1 cellular context compared by ENCODE assay signal in the genomic region with DNA sequence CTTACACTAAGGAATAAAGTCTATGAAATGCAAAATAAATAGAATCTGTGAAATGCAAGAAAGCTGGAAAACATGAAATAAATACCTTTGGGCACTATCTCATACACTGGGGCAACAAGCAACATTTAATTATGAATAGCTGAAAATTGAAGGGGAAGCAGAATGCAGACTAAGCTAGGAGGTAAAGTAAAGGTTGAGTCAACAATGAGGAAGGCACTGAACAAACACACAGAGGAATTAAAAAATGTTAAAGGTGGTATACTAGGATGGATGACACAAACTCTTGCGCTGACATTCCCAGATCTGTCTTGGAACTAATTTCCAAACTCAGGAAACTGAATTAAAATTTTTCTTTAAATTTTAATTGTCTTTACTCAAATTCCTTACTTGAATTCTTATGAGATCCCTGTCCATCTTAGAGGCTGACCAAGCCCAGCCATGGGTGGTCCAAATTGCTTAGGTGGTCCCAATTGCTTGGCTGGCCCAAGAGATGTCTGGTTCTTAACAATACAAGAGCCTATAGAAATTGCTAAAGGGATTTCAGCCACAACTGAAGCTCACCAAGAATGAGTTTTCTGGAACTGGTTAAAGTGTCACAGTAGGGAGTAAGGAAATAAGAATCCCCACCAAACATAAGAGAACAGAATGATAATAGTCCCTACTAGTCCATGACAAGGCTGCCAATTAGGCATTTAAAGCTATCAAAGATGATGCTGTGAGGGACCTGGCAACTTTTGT.
TF ChIP-seq lines count a peak whose summit lies in the region.

No MANE protein-coding gene starts in this region.

TF ChIP-seq in H1, 55 proteins besides CTCF, POLR2A, EP300 and RAD21:
- TF ChIP-seq, protein P1, sequence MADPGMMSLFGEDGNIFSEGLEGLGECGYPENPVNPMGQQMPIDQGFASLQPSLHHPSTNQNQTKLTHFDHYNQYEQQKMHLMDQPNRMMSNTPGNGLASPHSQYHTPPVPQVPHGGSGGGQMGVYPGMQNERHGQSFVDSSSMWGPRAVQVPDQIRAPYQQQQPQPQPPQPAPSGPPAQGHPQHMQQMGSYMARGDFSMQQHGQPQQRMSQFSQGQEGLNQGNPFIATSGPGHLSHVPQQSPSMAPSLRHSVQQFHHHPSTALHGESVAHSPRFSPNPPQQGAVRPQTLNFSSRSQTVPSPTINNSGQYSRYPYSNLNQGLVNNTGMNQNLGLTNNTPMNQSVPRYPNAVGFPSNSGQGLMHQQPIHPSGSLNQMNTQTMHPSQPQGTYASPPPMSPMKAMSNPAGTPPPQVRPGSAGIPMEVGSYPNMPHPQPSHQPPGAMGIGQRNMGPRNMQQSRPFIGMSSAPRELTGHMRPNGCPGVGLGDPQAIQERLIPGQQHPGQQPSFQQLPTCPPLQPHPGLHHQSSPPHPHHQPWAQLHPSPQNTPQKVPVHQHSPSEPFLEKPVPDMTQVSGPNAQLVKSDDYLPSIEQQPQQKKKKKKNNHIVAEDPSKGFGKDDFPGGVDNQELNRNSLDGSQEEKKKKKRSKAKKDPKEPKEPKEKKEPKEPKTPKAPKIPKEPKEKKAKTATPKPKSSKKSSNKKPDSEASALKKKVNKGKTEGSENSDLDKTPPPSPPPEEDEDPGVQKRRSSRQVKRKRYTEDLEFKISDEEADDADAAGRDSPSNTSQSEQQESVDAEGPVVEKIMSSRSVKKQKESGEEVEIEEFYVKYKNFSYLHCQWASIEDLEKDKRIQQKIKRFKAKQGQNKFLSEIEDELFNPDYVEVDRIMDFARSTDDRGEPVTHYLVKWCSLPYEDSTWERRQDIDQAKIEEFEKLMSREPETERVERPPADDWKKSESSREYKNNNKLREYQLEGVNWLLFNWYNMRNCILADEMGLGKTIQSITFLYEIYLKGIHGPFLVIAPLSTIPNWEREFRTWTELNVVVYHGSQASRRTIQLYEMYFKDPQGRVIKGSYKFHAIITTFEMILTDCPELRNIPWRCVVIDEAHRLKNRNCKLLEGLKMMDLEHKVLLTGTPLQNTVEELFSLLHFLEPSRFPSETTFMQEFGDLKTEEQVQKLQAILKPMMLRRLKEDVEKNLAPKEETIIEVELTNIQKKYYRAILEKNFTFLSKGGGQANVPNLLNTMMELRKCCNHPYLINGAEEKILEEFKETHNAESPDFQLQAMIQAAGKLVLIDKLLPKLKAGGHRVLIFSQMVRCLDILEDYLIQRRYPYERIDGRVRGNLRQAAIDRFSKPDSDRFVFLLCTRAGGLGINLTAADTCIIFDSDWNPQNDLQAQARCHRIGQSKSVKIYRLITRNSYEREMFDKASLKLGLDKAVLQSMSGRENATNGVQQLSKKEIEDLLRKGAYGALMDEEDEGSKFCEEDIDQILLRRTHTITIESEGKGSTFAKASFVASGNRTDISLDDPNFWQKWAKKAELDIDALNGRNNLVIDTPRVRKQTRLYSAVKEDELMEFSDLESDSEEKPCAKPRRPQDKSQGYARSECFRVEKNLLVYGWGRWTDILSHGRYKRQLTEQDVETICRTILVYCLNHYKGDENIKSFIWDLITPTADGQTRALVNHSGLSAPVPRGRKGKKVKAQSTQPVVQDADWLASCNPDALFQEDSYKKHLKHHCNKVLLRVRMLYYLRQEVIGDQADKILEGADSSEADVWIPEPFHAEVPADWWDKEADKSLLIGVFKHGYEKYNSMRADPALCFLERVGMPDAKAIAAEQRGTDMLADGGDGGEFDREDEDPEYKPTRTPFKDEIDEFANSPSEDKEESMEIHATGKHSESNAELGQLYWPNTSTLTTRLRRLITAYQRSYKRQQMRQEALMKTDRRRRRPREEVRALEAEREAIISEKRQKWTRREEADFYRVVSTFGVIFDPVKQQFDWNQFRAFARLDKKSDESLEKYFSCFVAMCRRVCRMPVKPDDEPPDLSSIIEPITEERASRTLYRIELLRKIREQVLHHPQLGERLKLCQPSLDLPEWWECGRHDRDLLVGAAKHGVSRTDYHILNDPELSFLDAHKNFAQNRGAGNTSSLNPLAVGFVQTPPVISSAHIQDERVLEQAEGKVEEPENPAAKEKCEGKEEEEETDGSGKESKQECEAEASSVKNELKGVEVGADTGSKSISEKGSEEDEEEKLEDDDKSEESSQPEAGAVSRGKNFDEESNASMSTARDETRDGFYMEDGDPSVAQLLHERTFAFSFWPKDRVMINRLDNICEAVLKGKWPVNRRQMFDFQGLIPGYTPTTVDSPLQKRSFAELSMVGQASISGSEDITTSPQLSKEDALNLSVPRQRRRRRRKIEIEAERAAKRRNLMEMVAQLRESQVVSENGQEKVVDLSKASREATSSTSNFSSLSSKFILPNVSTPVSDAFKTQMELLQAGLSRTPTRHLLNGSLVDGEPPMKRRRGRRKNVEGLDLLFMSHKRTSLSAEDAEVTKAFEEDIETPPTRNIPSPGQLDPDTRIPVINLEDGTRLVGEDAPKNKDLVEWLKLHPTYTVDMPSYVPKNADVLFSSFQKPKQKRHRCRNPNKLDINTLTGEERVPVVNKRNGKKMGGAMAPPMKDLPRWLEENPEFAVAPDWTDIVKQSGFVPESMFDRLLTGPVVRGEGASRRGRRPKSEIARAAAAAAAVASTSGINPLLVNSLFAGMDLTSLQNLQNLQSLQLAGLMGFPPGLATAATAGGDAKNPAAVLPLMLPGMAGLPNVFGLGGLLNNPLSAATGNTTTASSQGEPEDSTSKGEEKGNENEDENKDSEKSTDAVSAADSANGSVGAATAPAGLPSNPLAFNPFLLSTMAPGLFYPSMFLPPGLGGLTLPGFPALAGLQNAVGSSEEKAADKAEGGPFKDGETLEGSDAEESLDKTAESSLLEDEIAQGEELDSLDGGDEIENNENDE (IDR thresholded peaks at IDR 0.05; ENCODE audit: insufficient replicate concordance, low read length): no peak
- TF ChIP-seq NANOG (IDR thresholded peaks at IDR 0.05; ENCODE audit: insufficient read depth, low read depth, low read length, poor library complexity, severe bottlenecking) (peak; percentile 53), POU5F1 (IDR thresholded peaks at IDR 0.05; ENCODE audit: low read depth, low read length) (peak; percentile 61), HDAC2 (IDR thresholded peaks at IDR 0.05; ENCODE audit: borderline replicate concordance in 1 of 2, low read depth in 2 of 2, low read length in 2 of 2) (0 out of 4 replicates have a peak, but pooled peaks of 1 of the 2 experiments have one; percentile 17), SIX5 (IDR thresholded peaks at IDR 0.05; ENCODE audit: low read depth, low read length) (no peak)
